Comparison of ENCODE assay signal across 28 cellular contexts in genomic region chr12:72836184-72836583, GRCh38.
"Had no signal": no experiment of that assay in that cellular context is flagged by ENCODE, and none has a peak within 500 bp of the region (broad histone marks: within the 10 kb centered on the region; RNA-seq: fewer than 3 reads in every experiment).

No MANE protein-coding gene starts in this region.

- ATAC-seq: activated CD4-positive, alpha-beta T cell treated with anti-CD3 and anti-CD28 coated beads for 36 hours; natural killer cell; psoas muscle; stimulated activated naive B cell treated with anti-CD40 and anti-IgM and Interleukin-4, amounts not matched to agents 10 μg/mL and 1 μg/mL and 100 μg/mL, for 72 hours; upper lobe of right lung had no signal

- H3K27me3 ChIP-seq: esophagus squamous epithelium, hepatocyte, neural progenitor cell, right atrium auricular region, stomach, thyroid gland, upper lobe of right lung had no signal

- H3K4me1 ChIP-seq: esophagus squamous epithelium, neural progenitor cell, parathyroid adenoma, psoas muscle, right atrium auricular region, stomach, thyroid gland, upper lobe of right lung had no signal

- H3K9me3 ChIP-seq: esophagus squamous epithelium, psoas muscle, right atrium auricular region, thyroid gland, upper lobe of right lung had no signal

- H3K36me3 ChIP-seq: esophagus squamous epithelium, neural progenitor cell, right atrium auricular region, stomach, thyroid gland, upper lobe of right lung had no signal

- DNase-seq: activated CD4-positive, alpha-beta T cell treated with anti-CD3 and anti-CD28 coated beads for 36 hours; activated CD4-positive, alpha-beta T cell treated with anti-CD3 and anti-CD28 coated beads, Interleukin-2, amount 50 U/mL, for 48 hours; activated CD4-positive, CD25-positive, alpha-beta regulatory T cell; activated CD8-positive, alpha-beta memory T cell treated with anti-CD3 and anti-CD28 coated beads for 24 hours; activated effector memory CD4-positive, alpha-beta T cell treated with Interleukin-2 at 50 U/mL for 16 hours; activated naive CD4-positive, alpha-beta T cell treated with Interleukin-2 at 50 U/mL for 16 hours; anterior cingulate cortex; dermis blood vessel endothelial cell; effector CD8-positive, alpha-beta T cell; esophagus squamous epithelium; foreskin melanocyte; glutamatergic neuron; islet precursor cell; mesendoderm; natural killer cell; occipital lobe; psoas muscle; stimulated activated CD4-positive, alpha-beta T cell treated with anti-CD3 and anti-CD28 coated beads, Interleukin-15, amount 100 ng/mL, for 24 hours; stimulated activated CD4-positive, alpha-beta T cell treated with anti-CD3 and anti-CD28 coated beads, Interleukin-2, amount 100 ng/mL, for 24 hours; stimulated activated naive B cell treated with anti-CD40 and anti-IgM and Interleukin-4, amounts not matched to agents 10 μg/mL and 1 μg/mL and 100 μg/mL, for 72 hours; stomach; thyroid gland; upper lobe of right lung had no signal

- H3K27ac ChIP-seq: epithelial cell of prostate, esophagus squamous epithelium, hepatocyte, neural progenitor cell, parathyroid adenoma, psoas muscle, right atrium auricular region, stomach, thyroid gland, upper lobe of right lung had no signal

- H3K4me3 ChIP-seq: esophagus squamous epithelium, hepatocyte, neural progenitor cell, psoas muscle, right atrium auricular region, stomach, thyroid gland, upper lobe of right lung had no signal
